ENCODE assay signal across 1 cellular context in the genomic region with DNA sequence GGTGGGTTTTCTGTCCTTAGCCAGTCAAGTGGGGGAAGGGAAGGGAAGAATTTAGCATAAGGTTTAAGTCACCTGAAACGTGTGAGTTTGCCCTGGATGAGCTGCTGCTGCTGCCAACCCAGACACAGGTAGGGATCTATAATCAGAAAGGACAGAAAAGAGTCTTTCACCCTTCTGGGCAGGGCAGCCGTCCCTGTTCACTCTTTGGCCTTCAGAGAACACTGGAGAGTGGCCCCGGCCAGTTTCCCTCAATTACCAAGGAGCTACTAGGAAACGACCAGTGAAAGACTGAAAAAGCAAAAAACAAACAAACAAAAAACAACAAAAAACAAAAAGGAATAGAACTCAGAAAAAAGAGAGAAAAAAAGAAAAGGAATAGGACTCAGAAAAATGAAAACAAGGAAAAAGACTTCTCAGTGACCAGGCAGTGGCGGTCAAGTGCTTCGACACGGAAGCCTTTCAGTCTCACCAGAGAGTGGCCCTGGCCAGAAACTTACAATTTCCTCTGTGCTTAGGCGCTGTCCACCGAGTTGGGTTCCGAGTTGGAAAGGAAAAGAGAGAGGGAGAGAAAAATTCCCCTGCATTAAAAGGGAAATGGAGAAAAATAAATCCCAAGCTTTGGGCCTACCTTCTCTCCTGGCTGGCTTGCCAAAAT.
TF ChIP-seq lines count a peak whose summit lies in the region.

No MANE protein-coding gene starts in this region.

TF ChIP-seq in GM23338, 12 proteins besides CTCF, POLR2A, EP300 and RAD21:
- TF ChIP-seq, protein P1, sequence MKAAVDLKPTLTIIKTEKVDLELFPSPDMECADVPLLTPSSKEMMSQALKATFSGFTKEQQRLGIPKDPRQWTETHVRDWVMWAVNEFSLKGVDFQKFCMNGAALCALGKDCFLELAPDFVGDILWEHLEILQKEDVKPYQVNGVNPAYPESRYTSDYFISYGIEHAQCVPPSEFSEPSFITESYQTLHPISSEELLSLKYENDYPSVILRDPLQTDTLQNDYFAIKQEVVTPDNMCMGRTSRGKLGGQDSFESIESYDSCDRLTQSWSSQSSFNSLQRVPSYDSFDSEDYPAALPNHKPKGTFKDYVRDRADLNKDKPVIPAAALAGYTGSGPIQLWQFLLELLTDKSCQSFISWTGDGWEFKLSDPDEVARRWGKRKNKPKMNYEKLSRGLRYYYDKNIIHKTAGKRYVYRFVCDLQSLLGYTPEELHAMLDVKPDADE (IDR thresholded peaks at IDR 0.05) = no peak
- TF ChIP-seq POLR2AphosphoS5 (IDR thresholded peaks at IDR 0.05; ENCODE audit: low read depth) = no peak
- TF ChIP-seq JUNB (IDR thresholded peaks at IDR 0.05; ENCODE audit: unreplicated experiment) = no peak
- TF ChIP-seq, protein P2, sequence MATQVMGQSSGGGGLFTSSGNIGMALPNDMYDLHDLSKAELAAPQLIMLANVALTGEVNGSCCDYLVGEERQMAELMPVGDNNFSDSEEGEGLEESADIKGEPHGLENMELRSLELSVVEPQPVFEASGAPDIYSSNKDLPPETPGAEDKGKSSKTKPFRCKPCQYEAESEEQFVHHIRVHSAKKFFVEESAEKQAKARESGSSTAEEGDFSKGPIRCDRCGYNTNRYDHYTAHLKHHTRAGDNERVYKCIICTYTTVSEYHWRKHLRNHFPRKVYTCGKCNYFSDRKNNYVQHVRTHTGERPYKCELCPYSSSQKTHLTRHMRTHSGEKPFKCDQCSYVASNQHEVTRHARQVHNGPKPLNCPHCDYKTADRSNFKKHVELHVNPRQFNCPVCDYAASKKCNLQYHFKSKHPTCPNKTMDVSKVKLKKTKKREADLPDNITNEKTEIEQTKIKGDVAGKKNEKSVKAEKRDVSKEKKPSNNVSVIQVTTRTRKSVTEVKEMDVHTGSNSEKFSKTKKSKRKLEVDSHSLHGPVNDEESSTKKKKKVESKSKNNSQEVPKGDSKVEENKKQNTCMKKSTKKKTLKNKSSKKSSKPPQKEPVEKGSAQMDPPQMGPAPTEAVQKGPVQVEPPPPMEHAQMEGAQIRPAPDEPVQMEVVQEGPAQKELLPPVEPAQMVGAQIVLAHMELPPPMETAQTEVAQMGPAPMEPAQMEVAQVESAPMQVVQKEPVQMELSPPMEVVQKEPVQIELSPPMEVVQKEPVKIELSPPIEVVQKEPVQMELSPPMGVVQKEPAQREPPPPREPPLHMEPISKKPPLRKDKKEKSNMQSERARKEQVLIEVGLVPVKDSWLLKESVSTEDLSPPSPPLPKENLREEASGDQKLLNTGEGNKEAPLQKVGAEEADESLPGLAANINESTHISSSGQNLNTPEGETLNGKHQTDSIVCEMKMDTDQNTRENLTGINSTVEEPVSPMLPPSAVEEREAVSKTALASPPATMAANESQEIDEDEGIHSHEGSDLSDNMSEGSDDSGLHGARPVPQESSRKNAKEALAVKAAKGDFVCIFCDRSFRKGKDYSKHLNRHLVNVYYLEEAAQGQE (IDR thresholded peaks at IDR 0.05; ENCODE audit: unreplicated experiment) = no peak
